ENCODE assay signal across 11 cellular contexts in the genomic region with DNA sequence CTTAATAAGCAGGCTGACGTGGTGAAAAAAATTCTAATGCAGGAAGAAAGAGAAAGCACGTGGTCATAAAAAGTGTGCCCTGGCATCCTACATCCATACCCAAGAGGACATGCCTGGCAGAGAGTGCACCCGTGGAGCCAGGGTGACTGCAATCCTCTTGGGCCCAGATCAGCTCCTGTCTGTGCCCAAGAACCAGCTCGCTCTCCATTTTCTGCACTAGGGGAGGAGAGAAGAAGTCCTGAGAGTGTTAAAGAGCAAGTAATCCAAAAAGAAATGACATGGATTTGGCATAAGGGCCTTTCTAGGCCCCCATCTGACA.
DNase-seq lines count a peak whose midpoint lies in the region; ATAC-seq and TF ChIP-seq lines count a peak whose summit lies in the region.
"Had no signal": no experiment of that assay in that cellular context is flagged by ENCODE, and none has a peak within 500 bp of the region (broad histone marks: within the 10 kb centered on the region; RNA-seq: fewer than 3 reads in every experiment).

No MANE protein-coding gene starts in this region.

- H3K4me3 ChIP-seq in left lung (no peak overlapping the region), heart right ventricle (no peak overlapping the region)

- H3K4me3 Mint-ChIP-seq in CD4-positive, alpha-beta T cell, result peak overlapping the region; percentile 80
- H3K4me3 Mint-ChIP-seq in activated T-cell treated with anti-CD3 and anti-CD28 coated beads, Interleukin-2, amount 50 U/mL, for 72 hours, result peak overlapping the region; percentile 93

- H3K27me3 ChIP-seq in CD4-positive, alpha-beta T cell (ENCODE audit: control insufficient read depth, insufficient read depth, low read length), result no peaks in the 10 kb centered on the region
- peaks cover 7 to 28% of the 10 kb centered on the region in 2 donors for H3K27me3 ChIP-seq in left lung
- peaks cover 0 to 45% (median 0%) of the 10 kb centered on the region in 7 donors for H3K27me3 ChIP-seq in heart right ventricle
- H3K27me3 ChIP-seq: suprapubic skin had no signal

- no peaks in the 10 kb centered on the region for H3K36me3 Mint-ChIP-seq in CD4-positive, alpha-beta T cell (ENCODE audit: low read depth)
- H3K36me3 Mint-ChIP-seq in activated T-cell treated with anti-CD3 and anti-CD28 coated beads, Interleukin-2, amount 50 U/mL, for 72 hours (ENCODE audit: insufficient read depth in 2 of 2), result peaks cover 2 to 8% of the 10 kb centered on the region in 2 donors

- in situ Hi-C loops in KBM-7 (cut with MboI; ENCODE audit: low pct_unique_long_range_greater_than_20kb, low sequenced_read_pairs), result no loop called here

- H3K4me1 ChIP-seq in ES-I3 (ENCODE audit: insufficient read depth, low read length) (peaks cover 10% of the 10 kb centered on the region; the same call in 1 of the 2 replicates), left lung (peaks cover 0 to 7% of the 10 kb centered on the region in 2 donors), heart right ventricle (peaks cover 0 to 14% (median 0%) of the 10 kb centered on the region in 9 donors)

- no peak overlapping the region for H3K27ac ChIP-seq in CD4-positive, alpha-beta T cell (ENCODE audit: low read depth, low read length)
- H3K27ac ChIP-seq in left lung (no peak overlapping the region), heart right ventricle (no peak overlapping the region)
- H3K27ac ChIP-seq: suprapubic skin had no signal

- no peak for TF ChIP-seq CTCF in CD4-positive, alpha-beta T cell (IDR thresholded peaks at IDR 0.05)
- TF ChIP-seq CTCF in left lung (IDR thresholded peaks at IDR 0.05) (no peak), heart right ventricle (IDR thresholded peaks at IDR 0.05) (no peak)

- H3K9me3 Mint-ChIP-seq in CD4-positive, alpha-beta T cell, result no peaks in the 10 kb centered on the region
- H3K9me3 Mint-ChIP-seq in activated T-cell treated with anti-CD3 and anti-CD28 coated beads, Interleukin-2, amount 50 U/mL, for 72 hours, result peaks cover 0 to 2% of the 10 kb centered on the region in 2 donors
- H3K9me3 Mint-ChIP-seq: neural crest cell had no signal

- no peaks in the 10 kb centered on the region for H3K9me3 ChIP-seq in CD4-positive, alpha-beta T cell (ENCODE audit: control insufficient read depth, low read length)
- no peaks in the 10 kb centered on the region for H3K9me3 ChIP-seq in ES-I3 (ENCODE audit: control insufficient read depth, insufficient read depth, low read length)
- no peaks in the 10 kb centered on the region for H3K9me3 ChIP-seq in left lung
- H3K9me3 ChIP-seq in heart right ventricle, result no peaks in the 10 kb centered on the region
- H3K9me3 ChIP-seq: suprapubic skin had no signal

- DNase-seq in CD4-positive, alpha-beta T cell, result no peak
- no peak for DNase-seq in activated T-cell treated with anti-CD3 and anti-CD28 coated beads, Interleukin-2, amount 50 U/mL, for 72 hours
- DNase-seq in left lung (no peak), OCI-M2 (lab: John Stamatoyannopoulos, UW; ENCODE audit: unreplicated experiment) (no peak), KBM-7 (no peak), heart right ventricle (no peak), NCI-H446 treated with DMSO at 0.1 percent for 48 hours (lab: John Stamatoyannopoulos, UW) (no peak)
- DNase-seq: left cardiac atrium had no signal

- 0 out of 2 replicates have a peak overlapping the region, but pooled peaks have one; percentile 58 for H3K9ac ChIP-seq in ES-I3 (ENCODE audit: low read depth, low read length)

- CTCF ChIA-PET in CD4-positive, alpha-beta T cell (lab: Charles Lee), result interaction anchor here (0.7 kb wide), 1 partner anchor 9 kb away, joined by 3 read pairs; no protein-coding TSS in a partner anchor

- no peaks in the 10 kb centered on the region for H3K27me3 Mint-ChIP-seq in CD4-positive, alpha-beta T cell
- H3K27me3 Mint-ChIP-seq in activated T-cell treated with anti-CD3 and anti-CD28 coated beads, Interleukin-2, amount 50 U/mL, for 72 hours (ENCODE audit: low read depth), result peaks cover 36% of the 10 kb centered on the region

- intact Hi-C loops in CD4-positive, alpha-beta T cell (cut with DNase I, micrococcal nuclease), result no loop called here
- intact Hi-C loops in left lung (cut with DNase I) (no loop called here), heart right ventricle (cut with DNase I) (no loop called here)

- H3K27ac Mint-ChIP-seq in CD4-positive, alpha-beta T cell, result peak overlapping the region; percentile 19
- H3K27ac Mint-ChIP-seq in activated T-cell treated with anti-CD3 and anti-CD28 coated beads, Interleukin-2, amount 50 U/mL, for 72 hours, result peak overlapping the region; percentile 71

- peak; percentile 44 for ATAC-seq in CD4-positive, alpha-beta T cell (ENCODE audit: poor library complexity)
- peak; percentile 54 to 60 for ATAC-seq in activated T-cell treated with anti-CD3 and anti-CD28 coated beads, Interleukin-2, amount 50 U/mL, for 72 hours (replicated peaks in 1 of 2)
- peak; percentile 46 for ATAC-seq in left lung
- ATAC-seq in heart right ventricle, result no peak

- WGBS in heart right ventricle, 2 donors, result 75 to 76% methylated on average over 4 of the region's 4 CpGs

- H3K36me3 ChIP-seq in ES-I3 (ENCODE audit: insufficient read depth, low read length), result no peaks in the 10 kb centered on the region
- no peaks in the 10 kb centered on the region for H3K36me3 ChIP-seq in left lung
- no peaks in the 10 kb centered on the region for H3K36me3 ChIP-seq in heart right ventricle
- H3K36me3 ChIP-seq: suprapubic skin had no signal

- POLR2A ChIA-PET in CD4-positive, alpha-beta T cell (lab: Charles Lee), result no interaction called here

- peaks cover 15% of the 10 kb centered on the region for H3K4me1 Mint-ChIP-seq in CD4-positive, alpha-beta T cell (ENCODE audit: low read depth)
- H3K4me1 Mint-ChIP-seq in activated T-cell treated with anti-CD3 and anti-CD28 coated beads, Interleukin-2, amount 50 U/mL, for 72 hours (ENCODE audit: low read depth), result peaks cover 38% of the 10 kb centered on the region

Comparison
In these comparisons a context has a peak if more than half of its experiments do, and no peak if none do; other contexts are left out.
1. ATAC-seq: peak in CD4-positive, alpha-beta T cell (single experiment), activated T-cell treated with anti-CD3 and anti-CD28 coated beads, Interleukin-2, amount 50 U/mL, for 72 hours (2 of 2) and left lung (single experiment); none in heart right ventricle (0 of 8).